8 cellular contexts compared by ENCODE assay signal in genomic region chr18:26657618-26658581, GRCh38.
DNase-seq lines count a peak whose midpoint lies in the region; ATAC-seq, FAIRE-seq and TF ChIP-seq lines count a peak whose summit lies in the region.

No MANE protein-coding gene starts in this region.

- H3K4me1 ChIP-seq in transverse colon, result peaks cover 0 to 32% (median 15%) of the 10 kb centered on the region in 4 donors

- intact Hi-C loops in lower leg skin (cut with DNase I; ENCODE audit: low total_unique reads), result loop anchor here (10.0 kb wide), 2 partner anchors 263 to 343 kb away; no protein-coding TSS in a partner anchor
- intact Hi-C loops in transverse colon (cut with DNase I; ENCODE audit: low total_unique reads), result loop anchor here (10.0 kb wide), 2 partner anchors 103 to 273 kb away; no protein-coding TSS in a partner anchor

- H3K27ac ChIP-seq in transverse colon, result peak overlapping the region; percentile 82 to 89 (median 84)

- peaks cover 55% of the 10 kb centered on the region for H3K27me3 Mint-ChIP-seq in activated T-cell treated with anti-CD3 and anti-CD28 coated beads, Interleukin-2, amount 50 U/mL, for 4 hours (ENCODE audit: low read depth)
- H3K27me3 Mint-ChIP-seq in activated naive CD8-positive, alpha-beta T cell treated with anti-CD3 and anti-CD28 coated beads, Interleukin-2, amount 50 U/mL, for 24 hours, result peaks cover 64% of the 10 kb centered on the region

- no peak for DNase-seq in activated T-cell treated with anti-CD3 and anti-CD28 coated beads, Interleukin-2, amount 50 U/mL, for 4 hours
- no peak for DNase-seq in activated T-cell treated with anti-CD3 and anti-CD28 coated beads for 4 hours
- no peak for DNase-seq in activated naive CD8-positive, alpha-beta T cell treated with anti-CD3 and anti-CD28 coated beads, Interleukin-2, amount 50 U/mL, for 24 hours
- no peak for DNase-seq in lower leg skin (ENCODE audit: low spot score in 2 of 2)
- DNase-seq in transverse colon, result no peak
- no peak for DNase-seq in SIG-M5 (lab: John Stamatoyannopoulos, UW)
- DNase-seq in GM12892 (ENCODE audit: insufficient read length), result no peak

- TF ChIP-seq CTCF in lower leg skin (IDR thresholded peaks at IDR 0.05) (no peak), transverse colon (IDR thresholded peaks at IDR 0.05) (no peak)

- no peaks in the 10 kb centered on the region for H3K9me3 Mint-ChIP-seq in activated T-cell treated with anti-CD3 and anti-CD28 coated beads, Interleukin-2, amount 50 U/mL, for 4 hours
- no peaks in the 10 kb centered on the region for H3K9me3 Mint-ChIP-seq in activated naive CD8-positive, alpha-beta T cell treated with anti-CD3 and anti-CD28 coated beads, Interleukin-2, amount 50 U/mL, for 24 hours

- FAIRE-seq in GM12892 (lab: Jason Lieb, UNC), result no peak

- no peak for ATAC-seq in activated T-cell treated with anti-CD3 and anti-CD28 coated beads, Interleukin-2, amount 50 U/mL, for 4 hours
- no peak for ATAC-seq in activated naive CD8-positive, alpha-beta T cell treated with anti-CD3 and anti-CD28 coated beads, Interleukin-2, amount 50 U/mL, for 24 hours
- ATAC-seq in HG02852 (IDR thresholded peaks at IDR 0.05; ENCODE audit: unreplicated experiment), result no peak

- H3K4me3 ChIP-seq in lower leg skin (ENCODE audit: low read depth, poor library complexity, severe bottlenecking), result peak overlapping the region; percentile 63
- peak overlapping the region in 3 of 4 donors; percentile 77 to 91 (median 90) for H3K4me3 ChIP-seq in transverse colon

- H3K27ac Mint-ChIP-seq in activated naive CD8-positive, alpha-beta T cell treated with anti-CD3 and anti-CD28 coated beads, Interleukin-2, amount 50 U/mL, for 24 hours, result peak overlapping the region; percentile 47

- H3K4me3 Mint-ChIP-seq in activated T-cell treated with anti-CD3 and anti-CD28 coated beads, Interleukin-2, amount 50 U/mL, for 4 hours, result peak overlapping the region; percentile 59
- peak overlapping the region; percentile 79 for H3K4me3 Mint-ChIP-seq in activated naive CD8-positive, alpha-beta T cell treated with anti-CD3 and anti-CD28 coated beads, Interleukin-2, amount 50 U/mL, for 24 hours

- H3K36me3 Mint-ChIP-seq in activated T-cell treated with anti-CD3 and anti-CD28 coated beads, Interleukin-2, amount 50 U/mL, for 4 hours (ENCODE audit: insufficient read depth), result no peaks in the 10 kb centered on the region
- H3K36me3 Mint-ChIP-seq in activated naive CD8-positive, alpha-beta T cell treated with anti-CD3 and anti-CD28 coated beads, Interleukin-2, amount 50 U/mL, for 24 hours (ENCODE audit: low read depth), result no peaks in the 10 kb centered on the region

- H3K36me3 ChIP-seq in transverse colon, result no peaks in the 10 kb centered on the region

- TF ChIP-seq POLR2A in lower leg skin (IDR thresholded peaks at IDR 0.05) (no peak), transverse colon (IDR thresholded peaks at IDR 0.05) (no peak), GM12892 (IDR thresholded peaks at IDR 0.05; ENCODE audit: low read depth, low read length) (no peak)

- TF ChIP-seq EP300 in transverse colon (IDR thresholded peaks at IDR 0.05; ENCODE audit: low read depth), result no peak

- no peaks in the 10 kb centered on the region for H3K9me3 ChIP-seq in transverse colon

- in situ Hi-C loops in transverse colon (cut with MboI; ENCODE audit: low pct_ligation_motif_present in 1 of 4, low pct_unique_long_range_greater_than_20kb in 1 of 4, low sequenced_read_pairs in 3 of 4), result loop anchor here in 2 of 4 donors (10.0 to 25.0 kb wide), 2 partner anchors 253 to 271 kb away; no protein-coding TSS in a partner anchor

- WGBS in lower leg skin, 2 donors, result 10 to 11% methylated on average over 16 of the region's 16 CpGs
- WGBS in transverse colon (ENCODE audit: low coverage in 1 of 2), 2 donors, result 10 to 12% methylated on average over 14 to 16 of the region's 16 CpGs

- peaks cover 54% of the 10 kb centered on the region for H3K27me3 ChIP-seq in transverse colon

- peaks cover 12% of the 10 kb centered on the region for H3K4me1 Mint-ChIP-seq in activated T-cell treated with anti-CD3 and anti-CD28 coated beads, Interleukin-2, amount 50 U/mL, for 4 hours (ENCODE audit: low read depth)
- H3K4me1 Mint-ChIP-seq in activated naive CD8-positive, alpha-beta T cell treated with anti-CD3 and anti-CD28 coated beads, Interleukin-2, amount 50 U/mL, for 24 hours, result peaks cover 10% of the 10 kb centered on the region
